20 cellular contexts compared by ENCODE assay signal in genomic region chr10:59895629-59896116, GRCh38. TPM values are rescaled to one million over a fixed set of nuclear protein-coding genes. Genes with fewer than 3 reads are reported as not detected.
DNase-seq lines count a peak whose midpoint lies in the region; ATAC-seq, FAIRE-seq and TF ChIP-seq lines count a peak whose summit lies in the region.
"Had no signal": no experiment of that assay in that cellular context is flagged by ENCODE, and none has a peak within 500 bp of the region (broad histone marks: within the 10 kb centered on the region; RNA-seq: fewer than 3 reads in every experiment).

No MANE protein-coding gene starts in this region.

- peak; percentile 75 for FAIRE-seq in keratinocyte (lab: Jason Lieb, UNC)
- FAIRE-seq: D721Med, endothelial cell of umbilical vein had no signal

- ATAC-seq in psoas muscle (peak in 3 of 4 donors; percentile 23 to 35 (median 30)), HG02981 (IDR thresholded peaks at IDR 0.05; ENCODE audit: unreplicated experiment) (no peak), GM21526 (IDR thresholded peaks at IDR 0.05; ENCODE audit: low FRiP score, unreplicated experiment) (no peak)
- ATAC-seq: activated T-cell treated with anti-CD3 and anti-CD28 coated beads, Interleukin-2, amount 50 U/mL, for 4 hours had no signal

- DNase-seq in ELF-1 (ENCODE audit: low read depth, low spot score) (peak; percentile 64), cerebellum (ENCODE audit: low spot score) (peak; percentile 27), keratinocyte (ENCODE audit: low read depth, low spot score) (no peak), psoas muscle (no peak), NCI-H1417 treated with DMSO at 0.1 percent for 48 hours (lab: John Stamatoyannopoulos, UW) (no peak), DMS153 (lab: John Stamatoyannopoulos, UW) (no peak)
- DNase-seq: activated CD4-positive, alpha-beta T cell treated with anti-CD3 and anti-CD28 coated beads for 4 hours; activated T-cell treated with anti-CD3 and anti-CD28 coated beads, Interleukin-2, amount 50 U/mL, for 4 hours; brain microvascular endothelial cell; MM.1S; naive B cell; NCI-H2227 treated with DMSO at 0.1 percent for 48 hours; OCI-M1; T-helper 1 cell had no signal

- peak overlapping the region; percentile 54 for H3K4me2 ChIP-seq in keratinocyte (ENCODE audit: control insufficient read depth, extremely low read depth, insufficient read depth, low read depth, low read length)

- H3K27me3 ChIP-seq in keratinocyte (ENCODE audit: control insufficient read depth, extremely low read depth, insufficient read depth, low read length) (no peaks in the 10 kb centered on the region), psoas muscle (ENCODE audit: insufficient read depth in 3 of 3, low read length in 2 of 3) (no peaks in the 10 kb centered on the region)
- H3K27me3 ChIP-seq: brain microvascular endothelial cell, tibial nerve had no signal

- peak overlapping the region; percentile 62 for H3K27ac ChIP-seq in keratinocyte (ENCODE audit: control insufficient read depth, insufficient read depth, low read length)
- H3K27ac ChIP-seq in psoas muscle, result peak overlapping the region; percentile 50
- H3K27ac ChIP-seq: brain microvascular endothelial cell, HL-60 had no signal

- peaks cover 96% of the 10 kb centered on the region for H3K79me2 ChIP-seq in keratinocyte (ENCODE audit: control insufficient read depth, insufficient read depth, low read length)

- TF ChIP-seq CTCF in keratinocyte (optimal IDR thresholded peaks at IDR 0.05 in 1 of 3, IDR thresholded peaks at IDR 0.05 in 1 of 3, conservative IDR thresholded peaks at IDR 0.05 in 1 of 3; ENCODE audit: extremely low read depth in 1 of 3, insufficient read depth in 2 of 3, low read length in 3 of 3), result no peak
- TF ChIP-seq CTCF in psoas muscle (IDR thresholded peaks at IDR 0.05), result no peak

- intact Hi-C loops in psoas muscle (cut with DNase I), result no loop called here

- no peak overlapping the region for H2AFZ ChIP-seq in keratinocyte (ENCODE audit: control insufficient read depth, low read length)

- peaks cover 0 to 7% of the 10 kb centered on the region in 2 experiments for H3K36me3 ChIP-seq in keratinocyte (ENCODE audit: control insufficient read depth in 2 of 2, extremely low read depth in 1 of 2, insufficient read depth in 2 of 2, low read length in 2 of 2)
- no peaks in the 10 kb centered on the region for H3K36me3 ChIP-seq in psoas muscle (ENCODE audit: insufficient read depth in 1 of 2, low read depth in 1 of 2)
- H3K36me3 ChIP-seq: brain microvascular endothelial cell, tibial nerve had no signal

- H3K9ac ChIP-seq in keratinocyte (ENCODE audit: control insufficient read depth, extremely low read depth, insufficient read depth, low read length), result peak overlapping the region; percentile 10

- H3K9me1 ChIP-seq in keratinocyte (ENCODE audit: control insufficient read depth, extremely low read depth, insufficient read depth, low read length), result peaks cover 5% of the 10 kb centered on the region

- H3K4me3 ChIP-seq in keratinocyte (ENCODE audit: control insufficient read depth in 2 of 3, extremely low read depth in 1 of 3, insufficient read depth in 2 of 3, low read depth in 1 of 3, low read length in 3 of 3) (no peak overlapping the region), psoas muscle (no peak overlapping the region)
- H3K4me3 ChIP-seq: tibial nerve had no signal

- H3K9me3 ChIP-seq in keratinocyte (ENCODE audit: control insufficient read depth, low read depth, low read length) (no peaks in the 10 kb centered on the region), psoas muscle (no peaks in the 10 kb centered on the region)
- H3K9me3 ChIP-seq: tibial nerve had no signal

- peaks cover 17% of the 10 kb centered on the region for H4K20me1 ChIP-seq in keratinocyte (ENCODE audit: control insufficient read depth, extremely low read depth, insufficient read depth, low read length)

- 42 to 49% (median 46%) methylated on average over 10 of the region's 10 CpGs for WGBS in psoas muscle, 3 donors

- H3K4me1 ChIP-seq in keratinocyte (ENCODE audit: control insufficient read depth, extremely low read depth, insufficient read depth, low read length) (peaks cover 45% of the 10 kb centered on the region), psoas muscle (peaks cover 75% of the 10 kb centered on the region)

- dilution Hi-C loops in keratinocyte (cut with MboI; ENCODE audit: extremely low pct_ligation_motif_present, low sequenced_read_pairs), result no loop called here

RNA-seq across cellular contexts. Expression of gene CCDC6, which starts 10.7 kb away (rescaled TPM):
- 35.4 TPM for total RNA-seq in cerebellum
- polyA plus RNA-seq in keratinocyte, result 33.1 to 46.5 TPM (median 34.8 TPM) in 3 replicates
- 16.9 TPM for polyA plus RNA-seq in keratinocyte (2011; ENCODE audit: low read depth)
- polyA plus RNA-seq in keratinocyte (2011; cell fraction: cytosol; rRNA removed), result 35.8 and 62.9 TPM in 2 replicates
- polyA plus RNA-seq in keratinocyte (2011; cell fraction: nucleus; rRNA removed), result 28.2 and 30.2 TPM in 2 replicates
- polyA plus RNA-seq in keratinocyte (2012; ENCODE audit: low replicate concordance), result 28.0 and 31.4 TPM in 2 replicates
- 25.4 to 88.4 TPM (median 64.0 TPM) in 3 replicates for polyA minus RNA-seq in keratinocyte
- 70.2 TPM for polyA minus RNA-seq in keratinocyte (2011; cell fraction: cytosol; rRNA and poly(A)+ RNA removed)
- polyA minus RNA-seq in keratinocyte (2011; cell fraction: nucleus; rRNA and poly(A)+ RNA removed), result 33.1 and 66.2 TPM in 2 replicates
- total RNA-seq in psoas muscle, result 10 to 100 TPM; 14.5 to 40.1 (median 23.0) TPM
- polyA plus RNA-seq in psoas muscle, result 10 to 100 TPM in 2 of 3 donors, 1 to 10 TPM in 1; 9.2 to 31.6 (median 11.3) TPM

Comparison
In these comparisons a context has a peak if more than half of its experiments do, and no peak if none do; other contexts are left out.
1. DNase-seq: peak in ELF-1 (single experiment) and cerebellum (single experiment); none in keratinocyte (single experiment), psoas muscle (0 of 2), NCI-H1417 treated with DMSO at 0.1 percent for 48 hours (single experiment) and DMS153 (single experiment).
2. ATAC-seq: peak in psoas muscle (3 of 4); none in HG02981 (single experiment) and GM21526 (single experiment).